12 cellular contexts compared by ENCODE assay signal in the genomic region with DNA sequence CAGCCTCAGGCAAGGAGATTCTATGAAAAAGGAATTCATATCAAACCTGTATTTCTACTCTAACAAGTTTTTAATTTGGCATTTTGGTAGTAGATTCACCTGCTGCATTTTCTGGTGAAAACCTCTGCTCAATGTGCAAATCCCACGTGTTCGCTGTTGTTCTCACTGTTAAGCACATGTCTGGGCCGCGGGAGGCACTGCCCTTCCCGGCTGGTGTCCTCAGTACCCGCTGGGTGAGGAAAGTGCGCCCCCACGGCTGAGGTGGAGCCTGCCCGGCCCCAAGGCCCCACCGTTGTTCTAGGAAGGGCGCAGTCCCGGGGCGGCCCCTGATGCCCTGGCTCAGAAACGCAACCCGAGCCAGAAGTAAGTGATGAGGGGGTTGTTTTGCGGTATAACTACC.
"Had no signal": no experiment of that assay in that cellular context is flagged by ENCODE, and none has a peak within 500 bp of the region (broad histone marks: within the 10 kb centered on the region; RNA-seq: fewer than 3 reads in every experiment).

No MANE protein-coding gene starts in this region.

- H3K4me3 ChIP-seq: smooth muscle cell, tibial artery had no signal

- H3K4me1 ChIP-seq: tibial artery had no signal

- H3K36me3 ChIP-seq: tibial artery had no signal

- H3K27ac ChIP-seq: tibial artery, VCaP had no signal

- H3K4me2 ChIP-seq: smooth muscle cell had no signal

- ATAC-seq: activated naive CD8-positive, alpha-beta T cell treated with anti-CD3 and anti-CD28 coated beads, Interleukin-2, amount 50 U/mL, for 24 hours; stimulated activated effector memory CD8-positive, alpha-beta T cell treated with anti-CD3 and anti-CD28 coated beads, Interleukin-12 subunit alpha, Interleukin-12 subunit beta, amount 100 ng/mL, for 72 hours had no signal

- H3K9me3 ChIP-seq: tibial artery had no signal

- FAIRE-seq: astrocyte had no signal

- DNase-seq: activated CD4-positive, alpha-beta T cell treated with anti-CD3 and anti-CD28 coated beads for 48 hours; activated naive CD4-positive, alpha-beta T cell; activated naive CD8-positive, alpha-beta T cell treated with anti-CD3 and anti-CD28 coated beads, Interleukin-2, amount 50 U/mL, for 24 hours; foreskin melanocyte; head of caudate nucleus; midbrain; T-helper 9 cell; tibial artery had no signal
